Comparison of ENCODE assay signal across 8 cellular contexts in the genomic region with DNA sequence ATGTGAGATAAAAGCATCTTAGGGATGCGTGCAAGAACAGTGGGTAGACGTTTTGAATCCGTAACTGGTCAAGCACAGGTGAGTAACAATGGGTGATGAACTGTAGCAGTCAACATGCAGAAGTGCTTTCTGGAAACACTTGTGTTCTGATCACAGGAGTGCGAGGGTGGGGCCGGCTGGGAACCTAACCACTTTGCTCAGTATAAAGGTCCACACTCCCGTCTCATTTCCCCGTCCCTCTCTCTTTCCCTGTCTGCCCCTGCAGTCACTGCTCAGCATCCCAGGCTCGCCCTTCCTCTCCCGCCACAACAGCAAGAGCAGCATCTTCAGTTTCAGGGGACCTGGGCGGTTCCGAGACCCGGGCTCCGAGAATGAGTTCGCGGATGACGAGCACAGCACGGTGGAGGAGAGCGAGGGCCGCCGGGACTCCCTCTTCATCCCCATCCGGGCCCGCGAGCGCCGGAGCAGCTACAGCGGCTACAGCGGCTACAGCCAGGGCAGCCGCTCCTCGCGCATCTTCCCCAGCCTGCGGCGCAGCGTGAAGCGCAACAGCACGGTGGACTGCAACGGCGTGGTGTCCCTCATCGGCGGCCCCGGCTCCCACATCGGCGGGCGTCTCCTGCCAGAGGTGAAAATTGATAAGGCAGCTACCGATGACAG.
DNase-seq lines count a peak whose midpoint lies in the region; ATAC-seq and TF ChIP-seq lines count a peak whose summit lies in the region.

No MANE protein-coding gene starts in this region.

- H3K4me3 ChIP-seq in ascending aorta, result peak overlapping the region in 1 of 2 donors; percentile 43

- no peak overlapping the region for H3K27ac Mint-ChIP-seq in activated naive CD8-positive, alpha-beta T cell treated with anti-CD3 and anti-CD28 coated beads, Interleukin-2, amount 10 ng/mL, durations not matched to agents 7 days and 5 days

- H3K36me3 ChIP-seq in ascending aorta, result no peaks in the 10 kb centered on the region

- no peaks in the 10 kb centered on the region for H3K27me3 ChIP-seq in ascending aorta

- H3K9me3 Mint-ChIP-seq in activated naive CD8-positive, alpha-beta T cell treated with anti-CD3 and anti-CD28 coated beads, Interleukin-2, amount 10 ng/mL, durations not matched to agents 7 days and 5 days, result no peaks in the 10 kb centered on the region

- ATAC-seq in activated naive CD8-positive, alpha-beta T cell treated with anti-CD3 and anti-CD28 coated beads, Interleukin-2, amount 10 ng/mL, durations not matched to agents 7 days and 5 days (ENCODE audit: low read depth), result peak; percentile 100
- no peak for ATAC-seq in GM19452 (IDR thresholded peaks at IDR 0.05; ENCODE audit: unreplicated experiment)

- H3K27ac ChIP-seq in RWPE1, result no peak overlapping the region
- no peak overlapping the region for H3K27ac ChIP-seq in ascending aorta

- H3K36me3 Mint-ChIP-seq in activated naive CD8-positive, alpha-beta T cell treated with anti-CD3 and anti-CD28 coated beads, Interleukin-2, amount 10 ng/mL, durations not matched to agents 7 days and 5 days, result no peaks in the 10 kb centered on the region

- H3K4me1 Mint-ChIP-seq in activated naive CD8-positive, alpha-beta T cell treated with anti-CD3 and anti-CD28 coated beads, Interleukin-2, amount 10 ng/mL, durations not matched to agents 7 days and 5 days, result peaks cover 8% of the 10 kb centered on the region

- peak overlapping the region; percentile 75 for H3K4me3 Mint-ChIP-seq in activated naive CD8-positive, alpha-beta T cell treated with anti-CD3 and anti-CD28 coated beads, Interleukin-2, amount 10 ng/mL, durations not matched to agents 7 days and 5 days

- H3K27me3 Mint-ChIP-seq in activated naive CD8-positive, alpha-beta T cell treated with anti-CD3 and anti-CD28 coated beads, Interleukin-2, amount 10 ng/mL, durations not matched to agents 7 days and 5 days, result peaks cover 29% of the 10 kb centered on the region

- peak; percentile 42 for DNase-seq in RPMI8226
- DNase-seq in activated naive CD8-positive, alpha-beta T cell treated with anti-CD3 and anti-CD28 coated beads, Interleukin-2, amount 10 ng/mL, durations not matched to agents 7 days and 5 days, result peak; percentile 72
- DNase-seq in iPS DF 4.7 (ENCODE audit: extremely low read depth, low spot score), result peak; percentile 11
- peak; percentile 53 for DNase-seq in stimulated activated CD4-positive, alpha-beta T cell treated with anti-CD3 and anti-CD28 coated beads, Interleukin-4, amount 100 ng/mL, for 1 hour
- DNase-seq in RWPE1 (ENCODE audit: low spot score), result no peak
- no peak for DNase-seq in ascending aorta (ENCODE audit: low spot score in 2 of 2)
- no peak for DNase-seq in NOMO-1 treated with DMSO at 0.1 percent for 48 hours (lab: John Stamatoyannopoulos, UW; ENCODE audit: unreplicated experiment)

- H3K4me1 ChIP-seq in ascending aorta, result no peaks in the 10 kb centered on the region

- H3K9me3 ChIP-seq in ascending aorta, result no peaks in the 10 kb centered on the region

- intact Hi-C loops in ascending aorta (cut with DNase I), result no loop called here

- CTCF ChIA-PET in RWPE1 (lab: Yijun Ruan, JAX), result interaction anchor here (0.6 kb wide), 1 partner anchor 93 kb away, joined by 3 read pairs; no protein-coding TSS in a partner anchor

- POLR2A ChIA-PET in activated naive CD8-positive, alpha-beta T cell treated with anti-CD3 and anti-CD28 coated beads, Interleukin-2, amount 10 ng/mL, durations not matched to agents 7 days and 5 days (lab: Charles Lee), result no interaction called here
- POLR2A ChIA-PET in RWPE1 (lab: Yijun Ruan, JAX; ENCODE audit: low non-redundant PET), result no interaction called here

- no peak for TF ChIP-seq CTCF in RWPE1 (conservative IDR thresholded peaks at IDR 0.05; ENCODE audit: low read depth)
- peak in 1 of 3 experiments; percentile 22 for TF ChIP-seq CTCF in ascending aorta (IDR thresholded peaks at IDR 0.05)

Comparison
In these comparisons a context has a peak if more than half of its experiments do, and no peak if none do; other contexts are left out.
1. DNase-seq: peak in RPMI8226 (single experiment), activated naive CD8-positive, alpha-beta T cell treated with anti-CD3 and anti-CD28 coated beads, Interleukin-2, amount 10 ng/mL, durations not matched to agents 7 days and 5 days (single experiment), iPS DF 4.7 (single experiment) and stimulated activated CD4-positive, alpha-beta T cell treated with anti-CD3 and anti-CD28 coated beads, Interleukin-4, amount 100 ng/mL, for 1 hour (single experiment); none in RWPE1 (single experiment), ascending aorta (0 of 2) and NOMO-1 treated with DMSO at 0.1 percent for 48 hours (single experiment).